ENCODE assay signal across 8 cellular contexts in the genomic region with DNA sequence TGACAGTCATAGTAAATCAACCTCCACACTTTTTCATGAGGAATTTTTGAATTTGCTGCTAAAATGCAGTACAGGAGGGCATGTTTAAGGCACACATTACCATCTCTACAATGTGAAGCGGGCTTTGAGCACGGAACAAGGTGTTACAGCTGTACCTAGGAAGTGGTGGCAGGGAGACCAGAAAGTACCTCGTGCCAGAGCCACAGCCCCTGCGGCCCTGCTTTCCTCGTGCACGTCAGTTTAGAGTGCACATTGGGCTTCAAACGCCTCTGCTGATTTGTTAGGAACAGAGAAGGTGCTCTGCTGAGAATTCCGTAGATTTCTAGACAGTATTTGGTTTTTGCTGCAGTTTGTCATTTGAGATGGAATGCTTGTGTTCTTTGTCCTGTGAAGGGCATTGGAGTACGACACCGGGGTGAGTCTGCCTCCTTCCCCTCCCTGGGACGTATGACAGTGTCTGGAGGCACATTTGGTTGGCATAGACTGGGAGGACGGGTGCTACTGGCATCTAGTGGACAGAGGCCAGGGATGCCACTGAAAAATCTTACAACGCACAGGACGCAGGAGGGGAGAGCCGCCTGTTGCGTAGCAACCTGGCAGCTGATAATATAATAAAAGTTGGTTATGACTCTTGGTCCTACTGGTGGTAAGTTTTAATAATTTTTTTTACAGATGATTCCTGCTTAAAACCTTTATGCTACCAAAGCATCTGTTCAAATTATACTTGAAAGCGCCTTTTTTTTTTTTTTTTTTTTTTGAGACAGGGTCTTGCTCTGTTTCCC. TPM values are rescaled to one million over a fixed set of nuclear protein-coding genes. Genes with fewer than 3 reads are reported as not detected.
DNase-seq lines count a peak whose midpoint lies in the region; ATAC-seq and TF ChIP-seq lines count a peak whose summit lies in the region.

No MANE protein-coding gene starts in this region.

- no peak overlapping the region for H3K4me3 ChIP-seq in CD8-positive, alpha-beta memory T cell (ENCODE audit: low read length)
- H3K4me3 ChIP-seq in HUES48 (ENCODE audit: low read depth, low read length) (no peak overlapping the region), WERI-Rb-1 (ENCODE audit: low read depth, low read length) (no peak overlapping the region)

- DNase-seq in CD8-positive, alpha-beta memory T cell = peak in 1 of 5 donors; percentile 21
- DNase-seq in WERI-Rb-1 (peak; percentile 26), glomerular visceral epithelial cell (ENCODE audit: extremely low spot score) (peak; percentile 83), renal cortical epithelial cell (ENCODE audit: low read depth) (peak; percentile 67), activated gamma-delta T cell treated with Interleukin-2 at 50 U/mL for 16 hours (no peak)

- H3K27ac Mint-ChIP-seq in CD8-positive, alpha-beta memory T cell = peak overlapping the region; percentile 30 to 85 (median 60)

- CTCF ChIA-PET in CD8-positive, alpha-beta memory T cell (lab: Charles Lee) = no interaction called here

- no peaks in the 10 kb centered on the region for H3K9me3 Mint-ChIP-seq in CD8-positive, alpha-beta memory T cell

- peaks cover 0 to 5% (median 2%) of the 10 kb centered on the region in 3 donors for H3K36me3 Mint-ChIP-seq in CD8-positive, alpha-beta memory T cell

- no peaks in the 10 kb centered on the region for H3K9me3 ChIP-seq in CD8-positive, alpha-beta memory T cell (ENCODE audit: low read length)
- no peaks in the 10 kb centered on the region for H3K9me3 ChIP-seq in HUES48 (ENCODE audit: control insufficient read depth, insufficient read depth, low read length)
- no peaks in the 10 kb centered on the region for H3K9me3 ChIP-seq in WERI-Rb-1 (ENCODE audit: severe bottlenecking)

- H3K4me1 Mint-ChIP-seq in CD8-positive, alpha-beta memory T cell = peaks cover 52 to 76% (median 56%) of the 10 kb centered on the region in 3 donors

- TF ChIP-seq CTCF in WERI-Rb-1 (IDR thresholded peaks at IDR 0.05; ENCODE audit: low read depth, low read length) = peak; percentile 45

- no peaks in the 10 kb centered on the region for H3K27me3 Mint-ChIP-seq in CD8-positive, alpha-beta memory T cell

- ATAC-seq in GM21528 (IDR thresholded peaks at IDR 0.05; ENCODE audit: low FRiP score, unreplicated experiment) (no peak), GM19328 (IDR thresholded peaks at IDR 0.05; ENCODE audit: unreplicated experiment) (no peak)

- no peaks in the 10 kb centered on the region for H3K27me3 ChIP-seq in CD8-positive, alpha-beta memory T cell (ENCODE audit: insufficient read depth, low read length, poor library complexity, severe bottlenecking)
- no peaks in the 10 kb centered on the region for H3K27me3 ChIP-seq in HUES48 (ENCODE audit: control insufficient read depth, insufficient read depth, low read length)
- no peaks in the 10 kb centered on the region for H3K27me3 ChIP-seq in WERI-Rb-1 (ENCODE audit: insufficient read depth, low read depth, severe bottlenecking)

- no peak overlapping the region for H3K9ac ChIP-seq in HUES48 (ENCODE audit: low read depth, low read length)

- POLR2A ChIA-PET in CD8-positive, alpha-beta memory T cell (lab: Charles Lee) = interaction anchor here (1.5 kb wide), 1 partner anchor 9 kb away, joined by 5 read pairs; the partner anchor contains the start of gene FOXK2

- peak overlapping the region in 4 of 7 donors; percentile 8 to 53 (median 28) for H3K4me3 Mint-ChIP-seq in CD8-positive, alpha-beta memory T cell

- peaks cover 26% of the 10 kb centered on the region for H3K4me1 ChIP-seq in CD8-positive, alpha-beta memory T cell (ENCODE audit: insufficient read depth, low read length)
- H3K4me1 ChIP-seq in HUES48 (ENCODE audit: control insufficient read depth, insufficient read depth, low read length) = no peaks in the 10 kb centered on the region; the same call in 1 of the 2 replicates

- H3K27ac ChIP-seq in CD8-positive, alpha-beta memory T cell (ENCODE audit: low read depth, low read length) = no peak overlapping the region
- H3K27ac ChIP-seq in HUES48 (ENCODE audit: low read depth, low read length) (peak overlapping the region; percentile 3), WERI-Rb-1 (no peak overlapping the region)

- H3K36me3 ChIP-seq in CD8-positive, alpha-beta memory T cell (ENCODE audit: insufficient read depth, low read length) = no peaks in the 10 kb centered on the region
- no peaks in the 10 kb centered on the region for H3K36me3 ChIP-seq in HUES48 (ENCODE audit: control insufficient read depth, insufficient read depth, low read length)
- H3K36me3 ChIP-seq in WERI-Rb-1 = peaks cover 34% of the 10 kb centered on the region

RNA-seq across cellular contexts. Expression of gene FOXK2, which starts 9.1 kb away (rescaled TPM):
- 10 to 100 TPM; 63.9 to 71.2 TPM for total RNA-seq in CD8-positive, alpha-beta memory T cell
- polyA plus RNA-seq in CD8-positive, alpha-beta memory T cell = 8.2 TPM
- total RNA-seq in renal cortical epithelial cell = 20.1 and 35.5 TPM in 2 replicates
